Comparison of ENCODE assay signal across 18 cellular contexts in the genomic region with DNA sequence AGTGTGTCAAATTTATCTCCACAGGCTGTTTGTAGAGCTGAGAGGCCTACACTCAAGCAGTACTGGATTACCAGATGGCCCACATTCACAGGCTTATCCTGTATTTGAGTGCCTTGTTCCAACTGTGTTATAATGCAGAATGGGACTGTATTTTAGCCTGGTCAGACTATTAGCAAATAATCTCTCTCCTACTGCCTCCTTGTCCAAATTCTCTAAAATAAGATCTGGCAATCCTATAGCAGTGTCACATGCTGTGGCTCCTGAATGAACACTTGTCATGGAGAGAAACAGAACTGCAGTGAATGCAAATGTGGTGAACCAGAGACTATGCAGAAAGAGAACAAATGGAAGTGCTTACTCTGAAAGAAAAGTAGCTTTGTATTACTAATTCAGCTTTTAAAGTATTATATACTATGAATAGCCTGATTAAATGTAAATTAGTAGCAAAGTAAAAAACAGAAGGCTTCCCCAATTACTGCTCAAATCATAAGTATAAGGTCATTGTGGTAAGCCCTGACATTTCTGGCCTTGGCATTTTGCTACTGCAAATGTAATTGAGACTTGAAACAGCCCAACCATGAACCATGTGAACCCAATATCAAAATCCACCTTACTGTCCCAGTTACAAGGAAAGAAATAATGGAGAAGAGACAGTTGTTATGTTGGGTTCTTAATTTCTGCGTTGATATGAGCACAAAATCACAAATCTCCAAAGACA.
DNase-seq lines count a peak whose midpoint lies in the region; ATAC-seq, FAIRE-seq and TF ChIP-seq lines count a peak whose summit lies in the region.
"Had no signal": no experiment of that assay in that cellular context is flagged by ENCODE, and none has a peak within 500 bp of the region (broad histone marks: within the 10 kb centered on the region; RNA-seq: fewer than 3 reads in every experiment).

No MANE protein-coding gene starts in this region.

- TF ChIP-seq POLR2A in heart left ventricle (IDR thresholded peaks at IDR 0.05): no peak

- H3K4me2 ChIP-seq in neuronal stem cell (ENCODE audit: insufficient read depth, low read length, poor library complexity, severe bottlenecking): no peak overlapping the region

- no peak overlapping the region for H3K14ac ChIP-seq in neuronal stem cell (ENCODE audit: low read length)

- no peak overlapping the region for H2AK5ac ChIP-seq in neuronal stem cell (ENCODE audit: low read depth, low read length)

- 97 to 100% (median 98%) methylated on average over 1 of the region's 1 CpG for WGBS in heart left ventricle, 4 donors
- WGBS in pancreas, 2 donors: 100% methylated on average over 1 of the region's 1 CpG
- no CpG with 5 or more reads among the region's 1 CpG for WGBS in neuronal stem cell (ENCODE audit: extremely low coverage in 2 of 2, insufficient read length in 2 of 2, insufficient replicate concordance in 1 of 2), 2 donors

- H3K4me1 ChIP-seq in heart left ventricle (peaks cover 0 to 38% (median 18%) of the 10 kb centered on the region in 12 donors), pancreas (peaks cover 0 to 3% (median 0%) of the 10 kb centered on the region in 3 donors), neuronal stem cell (ENCODE audit: control insufficient read depth in 2 of 2, insufficient read depth in 1 of 2, low read depth in 1 of 2, low read length in 2 of 2) (no peaks in the 10 kb centered on the region)
- H3K4me1 ChIP-seq: body of pancreas had no signal

- no peak overlapping the region for H2BK120ac ChIP-seq in neuronal stem cell (ENCODE audit: low read depth, low read length)

- no peak overlapping the region for H2BK5ac ChIP-seq in neuronal stem cell (ENCODE audit: low read length)

- intact Hi-C loops in heart left ventricle (cut with DNase I): no loop called here
- intact Hi-C loops in pancreas (cut with DNase I): no loop called here

- no peak overlapping the region for H3K4ac ChIP-seq in neuronal stem cell (ENCODE audit: low read length)

- DNase-seq in COLO829 (ENCODE audit: low spot score) (peak; percentile 82), NCI-H82 treated with DMSO at 0.1 percent for 48 hours (lab: John Stamatoyannopoulos, UW; ENCODE audit: unreplicated experiment) (peak; percentile 54), heart left ventricle (no peak), pancreas (no peak), neuronal stem cell (ENCODE audit: low spot score) (no peak), NCI-H2029 (lab: John Stamatoyannopoulos, UW) (no peak)
- DNase-seq: activated CD8-positive, alpha-beta memory T cell treated with anti-CD3 and anti-CD28 coated beads, Interleukin-2, amount 50 U/mL, for 48 hours; activated naive CD4-positive, alpha-beta T cell treated with anti-CD3 and anti-CD28 coated beads, Interleukin-2, amount 50 U/mL, for 16 hours; body of pancreas; CD8-positive, alpha-beta memory T cell; MM.1S; NCI-H187; NCI-H510A; SIG-M5 had no signal

- no peaks in the 10 kb centered on the region for H3K27me3 ChIP-seq in heart left ventricle
- H3K27me3 ChIP-seq in pancreas: no peaks in the 10 kb centered on the region
- H3K27me3 ChIP-seq in neuronal stem cell (ENCODE audit: control insufficient read depth in 3 of 3, insufficient read depth in 3 of 3, low read depth in 1 of 3, low read length in 3 of 3): no peaks in the 10 kb centered on the region
- H3K27me3 ChIP-seq: body of pancreas, esophagus muscularis mucosa had no signal

- no peak overlapping the region for H2BK15ac ChIP-seq in neuronal stem cell (ENCODE audit: low read length)

- no peak overlapping the region for H3K23ac ChIP-seq in neuronal stem cell (ENCODE audit: low read depth, low read length, poor library complexity)

- H3K27ac ChIP-seq in heart left ventricle (peak overlapping the region in 7 of 12 donors; percentile 2 to 32 (median 18)), pancreas (no peak overlapping the region), neuronal stem cell (replicated peaks; ENCODE audit: low read length) (no peak overlapping the region)
- H3K27ac ChIP-seq: body of pancreas, esophagus muscularis mucosa had no signal

- no peak for FAIRE-seq in pancreas (lab: Jason Lieb, UNC)

- H3K9ac ChIP-seq in neuronal stem cell (ENCODE audit: low read depth, low read length, poor library complexity): no peak overlapping the region

- H3K4me3 ChIP-seq in heart left ventricle (no peak overlapping the region), pancreas (no peak overlapping the region), neuronal stem cell (ENCODE audit: low read length in 2 of 2) (no peak overlapping the region)
- H3K4me3 ChIP-seq: body of pancreas, esophagus muscularis mucosa had no signal

- H3K36me3 ChIP-seq in heart left ventricle: peaks cover 0 to 30% (median 5%) of the 10 kb centered on the region in 9 donors
- peaks cover 0 to 10% (median 0%) of the 10 kb centered on the region in 3 donors for H3K36me3 ChIP-seq in pancreas
- H3K36me3 ChIP-seq in neuronal stem cell (replicated peaks in 1 of 2; ENCODE audit: control insufficient read depth in 2 of 2, insufficient read depth in 2 of 2, low read length in 2 of 2): peaks cover 0 to 74% of the 10 kb centered on the region in 2 donors

- no peak overlapping the region for H3K18ac ChIP-seq in neuronal stem cell (ENCODE audit: low read length)

- H4K8ac ChIP-seq in neuronal stem cell (ENCODE audit: low read depth, low read length): no peak overlapping the region

- no peaks in the 10 kb centered on the region for H3K79me1 ChIP-seq in neuronal stem cell (ENCODE audit: low read depth, low read length)

- TF ChIP-seq CTCF in heart left ventricle (IDR thresholded peaks at IDR 0.05): no peak
- TF ChIP-seq CTCF in pancreas (IDR thresholded peaks at IDR 0.05): no peak

- ATAC-seq in heart left ventricle (peak; percentile 68 to 82 (median 75)), pancreas (peak in 3 of 4 donors; percentile 46 to 70 (median 49)), GM21717 (IDR thresholded peaks at IDR 0.05; ENCODE audit: unreplicated experiment) (no peak), HG03196 (IDR thresholded peaks at IDR 0.05; ENCODE audit: unreplicated experiment) (no peak)
- ATAC-seq: activated CD4-positive, CD25-positive, alpha-beta regulatory T cell treated with anti-CD3 and anti-CD28 coated beads, Interleukin-2, amount 50 U/mL, for 24 hours; body of pancreas had no signal

- no peak overlapping the region for H2BK12ac ChIP-seq in neuronal stem cell (ENCODE audit: low read length)

- no peak overlapping the region for H4K91ac ChIP-seq in neuronal stem cell (ENCODE audit: low read depth, low read length, poor library complexity)

- H3K9me3 ChIP-seq in heart left ventricle: peaks cover 0 to 28% (median 16%) of the 10 kb centered on the region in 12 donors
- H3K9me3 ChIP-seq in pancreas: no peaks in the 10 kb centered on the region
- peaks cover 13 to 50% of the 10 kb centered on the region in 2 donors for H3K9me3 ChIP-seq in neuronal stem cell (replicated peaks in 1 of 2; ENCODE audit: control insufficient read depth in 2 of 2, insufficient read depth in 1 of 2, low read depth in 1 of 2, low read length in 2 of 2)

- H2AFZ ChIP-seq in neuronal stem cell (ENCODE audit: low read length): no peak overlapping the region

Comparison
In these comparisons a context has a peak if more than half of its experiments do, and no peak if none do; other contexts are left out.
1. DNase-seq: peak in COLO829 (single experiment) and NCI-H82 treated with DMSO at 0.1 percent for 48 hours (single experiment); none in heart left ventricle (0 of 5), pancreas (0 of 6), neuronal stem cell (single experiment) and NCI-H2029 (single experiment).
2. ATAC-seq: peak in heart left ventricle (4 of 4) and pancreas (3 of 4); none in GM21717 (single experiment) and HG03196 (single experiment).
3. H3K27ac ChIP-seq: peak in heart left ventricle (7 of 12); none in pancreas (0 of 4) and neuronal stem cell (single experiment).